Comparison of ENCODE assay signal across 10 cellular contexts in genomic region chr1:168235548-168235885, GRCh38. TPM values are rescaled to one million over a fixed set of nuclear protein-coding genes. Genes with fewer than 3 reads are reported as not detected.
DNase-seq lines count a peak whose midpoint lies in the region; ATAC-seq and TF ChIP-seq lines count a peak whose summit lies in the region.
"Had no signal": no experiment of that assay in that cellular context is flagged by ENCODE, and none has a peak within 500 bp of the region (broad histone marks: within the 10 kb centered on the region; RNA-seq: fewer than 3 reads in every experiment).

No MANE protein-coding gene starts in this region.

- no peak overlapping the region for H3K4me2 ChIP-seq in osteoblast (ENCODE audit: insufficient read depth, low read length)
- H3K4me2 ChIP-seq: neural progenitor cell had no signal

- H3K27me3 Mint-ChIP-seq in T-helper 17 cell (no peaks in the 10 kb centered on the region), glutamatergic neuron (ENCODE audit: unreplicated experiment) (peaks cover 3% of the 10 kb centered on the region)

- no peaks in the 10 kb centered on the region for H3K9me3 Mint-ChIP-seq in glutamatergic neuron (ENCODE audit: unreplicated experiment)
- H3K9me3 Mint-ChIP-seq: neural progenitor cell had no signal

- H2AFZ ChIP-seq in osteoblast (ENCODE audit: low read length), result no peak overlapping the region
- H2AFZ ChIP-seq: neural progenitor cell had no signal

- H3K27ac Mint-ChIP-seq in T-helper 17 cell (no peak overlapping the region), glutamatergic neuron (ENCODE audit: unreplicated experiment) (no peak overlapping the region)
- H3K27ac Mint-ChIP-seq: neural progenitor cell had no signal

- H3K4me3 Mint-ChIP-seq in T-helper 17 cell (no peak overlapping the region), glutamatergic neuron (ENCODE audit: unreplicated experiment) (no peak overlapping the region)
- H3K4me3 Mint-ChIP-seq: neural progenitor cell had no signal

- TF ChIP-seq CTCF in glutamatergic neuron (IDR thresholded peaks at IDR 0.05; ENCODE audit: partially characterized antibody, unreplicated experiment) (peak; percentile 11), osteoblast (IDR thresholded peaks at IDR 0.05; ENCODE audit: extremely low read depth, low read depth, low read length) (no peak)

- H3K36me3 Mint-ChIP-seq in T-helper 17 cell (ENCODE audit: low read depth) (peaks cover 17% of the 10 kb centered on the region), glutamatergic neuron (ENCODE audit: unreplicated experiment) (peaks cover 3% of the 10 kb centered on the region)

- DNase-seq in AG20443 (ENCODE audit: low spot score) (peak; percentile 62), T-helper 17 cell (no peak), glutamatergic neuron (no peak), DMS 273 treated with DMSO at 0.1 percent for 48 hours (lab: John Stamatoyannopoulos, UW) (no peak), Ammon's horn (ENCODE audit: low spot score) (no peak), osteoblast (ENCODE audit: insufficient read length, low spot score, missing footprints) (no peak)
- no peak for DNase-seq in stimulated activated CD4-positive, alpha-beta T cell treated with anti-CD3 and anti-CD28 coated beads, Interleukin-4, amount 100 ng/mL, for 4 hours
- DNase-seq: stimulated activated CD4-positive, alpha-beta T cell treated with anti-CD3 and anti-CD28 coated beads, Interleukin-4, amount 100 ng/mL, for 1 hour had no signal

- H3K36me3 ChIP-seq in osteoblast (ENCODE audit: insufficient read depth, low read length), result peaks cover 45% of the 10 kb centered on the region
- H3K36me3 ChIP-seq: neural progenitor cell had no signal

- H3K4me1 ChIP-seq in osteoblast (ENCODE audit: insufficient read depth, low read length), result peaks cover 6% of the 10 kb centered on the region
- H3K4me1 ChIP-seq: neural progenitor cell had no signal

- no peaks in the 10 kb centered on the region for H3K27me3 ChIP-seq in osteoblast (ENCODE audit: insufficient read depth, low read length)
- H3K27me3 ChIP-seq: neural progenitor cell had no signal

- H3K4me1 Mint-ChIP-seq in T-helper 17 cell, result peaks cover 45% of the 10 kb centered on the region
- H3K4me1 Mint-ChIP-seq in glutamatergic neuron (ENCODE audit: low read depth, unreplicated experiment), result no peaks in the 10 kb centered on the region
- H3K4me1 Mint-ChIP-seq: neural progenitor cell had no signal

- H3K79me2 ChIP-seq in osteoblast (ENCODE audit: insufficient read depth, low read length), result peaks cover 38% of the 10 kb centered on the region

- ATAC-seq in GM19455 (IDR thresholded peaks at IDR 0.05; ENCODE audit: unreplicated experiment) (peak; percentile 14), T-helper 17 cell (peak; percentile 38)

- peaks cover 24% of the 10 kb centered on the region for H4K20me1 ChIP-seq in osteoblast (ENCODE audit: insufficient read depth, low read length)

- H3K9me3 ChIP-seq in T-helper 17 cell (ENCODE audit: control insufficient read depth, low read length, poor library complexity, severe bottlenecking), result no peaks in the 10 kb centered on the region
- H3K9me3 ChIP-seq in osteoblast (ENCODE audit: low read depth, low read length), result no peaks in the 10 kb centered on the region

- H3K4me3 ChIP-seq in osteoblast (ENCODE audit: insufficient read depth, low read length), result no peak overlapping the region
- H3K4me3 ChIP-seq: neural progenitor cell had no signal

- H3K27ac ChIP-seq in osteoblast (ENCODE audit: low read depth, low read length), result no peak overlapping the region
- H3K27ac ChIP-seq: neural progenitor cell had no signal

RNA-seq across cellular contexts. Expression of gene SFT2D2, which starts 9.7 kb away (rescaled TPM):
- total RNA-seq in T-helper 17 cell, result 10 to 100 TPM; 62.9 to 63.9 TPM
- 32.9 TPM for total RNA-seq in glutamatergic neuron (ENCODE audit: unreplicated experiment)
- total RNA-seq in osteoblast, result 60.8 and 62.2 TPM in 2 replicates

RNA-seq across cellular contexts. Expression of gene TBX19, which starts 45.2 kb away (rescaled TPM):
- 1 to 10 TPM; 2.7 TPM for total RNA-seq in T-helper 17 cell
- 0.78 TPM for total RNA-seq in glutamatergic neuron (ENCODE audit: unreplicated experiment)
- 1.1 and 1.5 TPM in 2 replicates for total RNA-seq in osteoblast

RNA-seq across cellular contexts. Expression of gene TIPRL, which starts 56.8 kb away (rescaled TPM):
- 10 to 100 TPM; 17.5 to 22.6 TPM for total RNA-seq in T-helper 17 cell
- total RNA-seq in glutamatergic neuron (ENCODE audit: unreplicated experiment), result 27.8 TPM
- total RNA-seq in osteoblast, result 30.6 and 30.8 TPM in 2 replicates
